Comparison of ENCODE assay signal across 30 cellular contexts in genomic region chr5:15650266-15650665, GRCh38.
DNase-seq lines count a peak whose midpoint lies in the region; ATAC-seq and TF ChIP-seq lines count a peak whose summit lies in the region.
"Had no signal": no experiment of that assay in that cellular context is flagged by ENCODE, and none has a peak within 500 bp of the region (broad histone marks: within the 10 kb centered on the region; RNA-seq: fewer than 3 reads in every experiment).

No MANE protein-coding gene starts in this region.

- H3K36me3 ChIP-seq in DND-41 (ENCODE audit: insufficient read depth, low read length): no peaks in the 10 kb centered on the region
- no peaks in the 10 kb centered on the region for H3K36me3 ChIP-seq in KMS-11 (ENCODE audit: insufficient read depth)
- H3K36me3 ChIP-seq in mesendoderm (ENCODE audit: control insufficient read depth, insufficient read depth, low read length): no peaks in the 10 kb centered on the region
- no peaks in the 10 kb centered on the region for H3K36me3 ChIP-seq in psoas muscle (ENCODE audit: insufficient read depth in 1 of 2, low read depth in 1 of 2)
- H3K36me3 ChIP-seq in thyroid gland: no peaks in the 10 kb centered on the region
- H3K36me3 ChIP-seq: BLaER1 treated with 17β-estradiol and CSF1 and Interleukin-3, amounts not matched to agents 10 nM and 100 nM; HAP-1; Peyer's patch had no signal

- H3K79me2 ChIP-seq in DND-41 (ENCODE audit: insufficient read depth, low read length) (peaks cover 26% of the 10 kb centered on the region), KMS-11 (ENCODE audit: insufficient read depth, low read depth) (peaks cover 14% of the 10 kb centered on the region; the same call in 1 of the 2 replicates), mesendoderm (ENCODE audit: control insufficient read depth, insufficient read depth, low read length) (peaks cover 3% of the 10 kb centered on the region)

- peaks cover 68% of the 10 kb centered on the region for H3K4me1 ChIP-seq in DND-41 (ENCODE audit: insufficient read depth, low read length)
- H3K4me1 ChIP-seq in KMS-11 (ENCODE audit: low read depth, poor library complexity, severe bottlenecking): peaks cover 21% of the 10 kb centered on the region
- H3K4me1 ChIP-seq in mesendoderm (ENCODE audit: control insufficient read depth, low read depth, low read length): peaks cover 4% of the 10 kb centered on the region
- no peaks in the 10 kb centered on the region for H3K4me1 ChIP-seq in psoas muscle
- peaks cover 0 to 3% of the 10 kb centered on the region in 2 donors for H3K4me1 ChIP-seq in thyroid gland
- H3K4me1 ChIP-seq: A549, Peyer's patch had no signal

- TF ChIP-seq POLR2A in thyroid gland (IDR thresholded peaks at IDR 0.05): no peak

- ATAC-seq in DND-41 (ENCODE audit: insufficient read depth, low read depth) (peak; percentile 79), psoas muscle (no peak)
- ATAC-seq: A549, HepG2 had no signal

- DNase-seq in DND-41: peak; percentile 85
- peak; percentile 52 for DNase-seq in amniotic epithelial cell (ENCODE audit: low read depth)
- DNase-seq in mesendoderm: no peak
- no peak for DNase-seq in CD1c-positive myeloid dendritic cell (ENCODE audit: extremely low spot score)
- no peak for DNase-seq in cardiac septum (ENCODE audit: low spot score)
- DNase-seq in psoas muscle: no peak
- no peak for DNase-seq in thyroid gland
- DNase-seq: AML-193; CD4-positive, alpha-beta memory T cell; COR-L47; EL; GF-D8; GOT3; HFFc6; Kasumi-1; NCI-H1048; NCI-H1417; NCI-H1694; NCI-H2029 treated with DMSO at 0.1 percent for 48 hours; NCI-H446 treated with DMSO at 0.1 percent for 48 hours; NCI-H526; NCI-H82; Peyer's patch; SIG-M5 had no signal

- no peak overlapping the region for H3K56ac ChIP-seq in mesendoderm (ENCODE audit: low read length)

- H3K9ac ChIP-seq in DND-41 (ENCODE audit: low read depth, low read length): peak overlapping the region; percentile 54
- H3K9ac ChIP-seq in KMS-11: no peak overlapping the region
- no peak overlapping the region for H3K9ac ChIP-seq in mesendoderm (ENCODE audit: low read length)
- H3K9ac ChIP-seq: BLaER1 treated with 17β-estradiol and CSF1 and Interleukin-3, amounts not matched to agents 10 nM and 100 nM had no signal

- peak overlapping the region; percentile 57 for H2BK15ac ChIP-seq in mesendoderm (replicated peaks; ENCODE audit: low read depth)

- H3K18ac ChIP-seq in mesendoderm (ENCODE audit: low read length): no peak overlapping the region

- H4K20me1 ChIP-seq in DND-41 (ENCODE audit: insufficient read depth, low read length) (no peaks in the 10 kb centered on the region), KMS-11 (ENCODE audit: insufficient read depth) (no peaks in the 10 kb centered on the region; the same call in 1 of the 2 replicates)
- H4K20me1 ChIP-seq: BLaER1 treated with 17β-estradiol and CSF1 and Interleukin-3, amounts not matched to agents 10 nM and 100 nM had no signal

- H3K4me3 ChIP-seq in DND-41 (ENCODE audit: low read depth in 1 of 2, low read length in 2 of 2) (peak overlapping the region; percentile 14 to 52; a peak in 3 of 4 replicates), KMS-11 (IDR thresholded peaks at IDR 0.05; ENCODE audit: insufficient read depth, low read depth, low read length) (no peak overlapping the region), mesendoderm (ENCODE audit: low read length) (no peak overlapping the region), psoas muscle (no peak overlapping the region), thyroid gland (replicated peaks in 1 of 3) (no peak overlapping the region)
- H3K4me3 ChIP-seq: A549; BLaER1 treated with 17β-estradiol and CSF1 and Interleukin-3, amounts not matched to agents 10 nM and 100 nM; HAP-1; Peyer's patch; SK-N-MC had no signal

- H2AK5ac ChIP-seq in mesendoderm (ENCODE audit: low read length): no peak overlapping the region

- H3K27ac ChIP-seq in DND-41 (ENCODE audit: low read length) (peak overlapping the region; percentile 91), KMS-11 (no peak overlapping the region), mesendoderm (ENCODE audit: low read depth, low read length) (no peak overlapping the region), psoas muscle (no peak overlapping the region), thyroid gland (no peak overlapping the region)
- H3K27ac ChIP-seq: A549, Peyer's patch, SK-N-MC had no signal

- H3K4ac ChIP-seq in mesendoderm (ENCODE audit: low read depth, low read length): no peak overlapping the region

- no peak for TF ChIP-seq CTCF in DND-41 (IDR thresholded peaks at IDR 0.05; ENCODE audit: borderline replicate concordance, extremely low read depth, low read length, poor library complexity, severe bottlenecking)
- TF ChIP-seq CTCF in KMS-11 (conservative IDR thresholded peaks at IDR 0.05; ENCODE audit: low read depth, low read length): no peak
- TF ChIP-seq CTCF in psoas muscle (IDR thresholded peaks at IDR 0.05): no peak
- no peak for TF ChIP-seq CTCF in thyroid gland (IDR thresholded peaks at IDR 0.05)

- H2BK5ac ChIP-seq in mesendoderm (ENCODE audit: low read length): no peak overlapping the region

- no peak overlapping the region for H4K8ac ChIP-seq in mesendoderm (ENCODE audit: low read depth, low read length)

- H3K79me1 ChIP-seq in mesendoderm (ENCODE audit: low read length): peaks cover 9% of the 10 kb centered on the region

- no peak overlapping the region for H2BK120ac ChIP-seq in mesendoderm (ENCODE audit: low read depth, low read length)

- WGBS in mesendoderm (ENCODE audit: extremely low coverage, insufficient coverage, low lambda C conversion rate): no CpG with 5 or more reads among the region's 2 CpGs
- 91 to 92% (median 92%) methylated on average over 2 of the region's 2 CpGs for WGBS in psoas muscle, 3 donors
- 95 to 98% methylated on average over 2 of the region's 2 CpGs for WGBS in thyroid gland, 2 donors

- no peak overlapping the region for H4K5ac ChIP-seq in mesendoderm (ENCODE audit: low read length)

- peak overlapping the region; percentile 71 for H3K4me2 ChIP-seq in DND-41 (ENCODE audit: insufficient read depth, low read length)
- H3K4me2 ChIP-seq in KMS-11: peak overlapping the region; percentile 27; the same call in 1 of the 2 replicates
- no peak overlapping the region for H3K4me2 ChIP-seq in mesendoderm (ENCODE audit: low read length)
- H3K4me2 ChIP-seq: A549 had no signal

- H3K9me3 ChIP-seq in DND-41 (ENCODE audit: insufficient read depth, low read length, severe bottlenecking) (peaks cover 9% of the 10 kb centered on the region), psoas muscle (no peaks in the 10 kb centered on the region), thyroid gland (no peaks in the 10 kb centered on the region)
- H3K9me3 ChIP-seq: A549, HAP-1, Peyer's patch had no signal

- H2AFZ ChIP-seq in DND-41 (ENCODE audit: low read depth, low read length): peak overlapping the region; percentile 50; the same call in 1 of the 2 replicates
- no peak overlapping the region for H2AFZ ChIP-seq in KMS-11 (ENCODE audit: low read depth)

- intact Hi-C loops in cardiac septum (cut with DNase I): no loop called here
- intact Hi-C loops in psoas muscle (cut with DNase I): no loop called here
- intact Hi-C loops in thyroid gland (cut with DNase I): no loop called here

- H3K27me3 ChIP-seq in DND-41 (ENCODE audit: insufficient read depth, low read length, poor library complexity): no peaks in the 10 kb centered on the region
- no peaks in the 10 kb centered on the region for H3K27me3 ChIP-seq in KMS-11 (ENCODE audit: insufficient read depth, low read depth)
- H3K27me3 ChIP-seq in mesendoderm (ENCODE audit: insufficient read depth, low read length, poor library complexity): no peaks in the 10 kb centered on the region
- H3K27me3 ChIP-seq in psoas muscle (ENCODE audit: insufficient read depth in 3 of 3, low read length in 2 of 3): no peaks in the 10 kb centered on the region
- no peaks in the 10 kb centered on the region for H3K27me3 ChIP-seq in thyroid gland
- H3K27me3 ChIP-seq: BLaER1 treated with 17β-estradiol and CSF1 and Interleukin-3, amounts not matched to agents 10 nM and 100 nM; Peyer's patch had no signal

- no peak overlapping the region for H3K23ac ChIP-seq in mesendoderm (ENCODE audit: low read length)

Comparison
In these comparisons a context has a peak if more than half of its experiments do, and no peak if none do; other contexts are left out.
1. DNase-seq: peak in DND-41 (single experiment) and amniotic epithelial cell (single experiment); none in mesendoderm (single experiment), CD1c-positive myeloid dendritic cell (single experiment), cardiac septum (single experiment), psoas muscle (0 of 2) and thyroid gland (0 of 2).
2. H3K4me3 ChIP-seq: peak in DND-41 (2 of 2); none in KMS-11 (single experiment), mesendoderm (single experiment), psoas muscle (single experiment) and thyroid gland (0 of 3).